ENCODE assay signal across 8 cellular contexts in the genomic region with DNA sequence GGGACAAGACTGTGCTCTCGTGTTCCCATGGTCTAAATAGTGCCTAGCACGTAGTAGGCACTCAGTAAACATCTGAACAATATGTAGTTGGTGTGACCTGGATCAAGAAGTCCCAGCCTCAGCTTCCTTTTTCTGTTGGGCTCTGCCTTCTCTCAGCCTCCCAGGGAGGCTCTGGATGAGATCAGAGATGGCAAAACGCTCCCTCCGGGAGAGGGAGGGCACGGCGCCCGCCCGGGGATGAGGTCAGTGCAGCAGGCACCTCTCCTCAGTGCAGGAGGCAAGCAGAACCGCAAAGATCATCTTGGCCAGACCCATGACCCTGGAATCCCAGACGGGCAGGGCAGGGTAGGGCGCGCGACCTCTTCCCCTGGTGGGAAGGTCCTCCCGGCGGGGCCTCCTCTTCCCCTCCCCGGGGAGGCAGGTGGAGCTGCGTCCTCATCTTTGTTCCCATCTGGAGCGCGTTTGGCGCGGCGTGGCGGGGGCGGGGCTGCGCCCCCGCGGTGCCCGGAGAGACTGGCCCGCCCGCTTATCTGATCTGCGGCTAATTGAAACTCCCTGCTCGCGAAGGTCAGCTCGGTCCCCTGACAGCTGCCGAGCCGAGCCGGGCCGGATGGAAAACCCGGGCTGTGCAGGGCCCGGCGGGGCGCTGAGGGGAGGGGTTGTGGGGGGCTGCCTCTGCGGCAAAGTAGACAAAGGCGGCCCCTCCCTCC.
A peak's percentile ranks its signal among the peaks of the same experiment; 100 is the strongest.
DNase-seq lines count a peak whose midpoint lies in the region; ATAC-seq and TF ChIP-seq lines count a peak whose summit lies in the region.

No MANE protein-coding gene starts in this region.

- peaks cover 31% of the 10 kb centered on the region for H3K4me1 ChIP-seq in stomach smooth muscle (ENCODE audit: control insufficient read depth, insufficient read depth, low read length)

- H3K27me3 Mint-ChIP-seq in chondrocyte (ENCODE audit: low read depth): no peaks in the 10 kb centered on the region

- peak overlapping the region; percentile 31 for H3K27ac ChIP-seq in stomach smooth muscle (ENCODE audit: low read length)

- peaks cover 0 to 2% of the 10 kb centered on the region in 2 donors for H3K27me3 ChIP-seq in stomach smooth muscle (ENCODE audit: control insufficient read depth in 1 of 2, insufficient read depth in 2 of 2, low read length in 2 of 2)

- no peaks in the 10 kb centered on the region for H3K9me3 ChIP-seq in stomach smooth muscle (ENCODE audit: control insufficient read depth in 2 of 2, low read length in 2 of 2)

- peak overlapping the region; percentile 12 to 55 for H3K4me3 ChIP-seq in stomach smooth muscle (ENCODE audit: low read length in 2 of 2)

- H3K9ac ChIP-seq in stomach smooth muscle (ENCODE audit: low read length in 2 of 2): peak overlapping the region in 1 of 2 donors; percentile 25

- no peaks in the 10 kb centered on the region for H3K36me3 ChIP-seq in stomach smooth muscle (ENCODE audit: control insufficient read depth in 2 of 2, insufficient read depth in 2 of 2, low read length in 2 of 2)

- no peaks in the 10 kb centered on the region for H3K36me3 Mint-ChIP-seq in chondrocyte (ENCODE audit: low read depth)

- peaks cover 48% of the 10 kb centered on the region for H3K4me1 Mint-ChIP-seq in chondrocyte (ENCODE audit: low read depth)

- ATAC-seq in GM19023 (IDR thresholded peaks at IDR 0.05; ENCODE audit: unreplicated experiment) (no peak), HG03097 (IDR thresholded peaks at IDR 0.05; ENCODE audit: low FRiP score, unreplicated experiment) (no peak), HG03520 (IDR thresholded peaks at IDR 0.05; ENCODE audit: unreplicated experiment) (no peak)

- no peak for TF ChIP-seq CTCF in chondrocyte (IDR thresholded peaks at IDR 0.05)

- peak overlapping the region; percentile 56 for H3K4me3 Mint-ChIP-seq in chondrocyte (ENCODE audit: unreplicated experiment)

- DNase-seq in GM04503 (ENCODE audit: low read depth) (peak; percentile 63), NCI-H226 (peak; percentile 96), chondrocyte (ENCODE audit: low spot score) (no peak), kidney glomerular epithelial cell (lab: John Stamatoyannopoulos, UW) (peak; percentile 99)

- peak overlapping the region; percentile 95 for H3K27ac Mint-ChIP-seq in chondrocyte (ENCODE audit: unreplicated experiment)

- H3K9me3 Mint-ChIP-seq in chondrocyte (ENCODE audit: low read depth): no peaks in the 10 kb centered on the region
